ENCODE assay signal across 8 cellular contexts in the genomic region with DNA sequence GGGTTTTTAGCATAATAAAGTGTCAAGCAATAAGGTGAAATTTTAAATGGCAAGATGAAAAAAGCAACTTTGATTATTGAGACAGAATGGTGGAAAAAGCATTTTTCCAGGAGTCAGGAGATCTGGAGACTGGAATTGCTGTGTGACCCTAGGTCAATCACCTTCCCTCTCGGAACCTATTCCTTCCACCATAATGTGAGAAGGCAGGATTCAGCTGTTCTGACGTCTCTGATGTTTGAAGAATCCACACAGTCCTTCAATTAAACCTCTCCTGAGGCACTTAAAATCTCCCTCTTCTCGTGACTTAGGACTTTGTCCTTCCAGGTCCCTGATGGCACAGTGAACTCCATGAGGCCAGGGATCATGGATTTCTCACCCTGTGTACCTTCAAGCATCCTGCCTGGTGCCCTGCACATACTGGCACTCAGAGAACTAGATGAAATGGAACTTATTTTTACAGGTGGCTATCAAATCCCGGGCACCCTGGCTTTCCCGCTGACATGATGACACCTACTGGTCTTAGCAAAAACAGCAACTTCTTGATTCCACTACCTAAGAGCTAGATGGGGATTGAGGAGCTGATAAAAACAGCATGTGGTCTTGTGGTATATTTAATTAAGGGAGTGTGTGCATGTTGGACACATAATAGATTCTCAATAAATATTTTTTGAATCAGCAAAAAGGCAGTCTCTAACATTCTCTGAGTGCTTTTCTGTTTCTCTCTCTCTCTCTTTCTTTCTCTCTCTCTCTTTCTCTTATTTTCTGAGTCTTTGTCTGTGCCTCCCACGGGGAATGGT. TPM values are rescaled to one million over a fixed set of nuclear protein-coding genes. Genes with fewer than 3 reads are reported as not detected.
A peak's percentile ranks its signal among the peaks of the same experiment; 100 is the strongest.
DNase-seq lines count a peak whose midpoint lies in the region; ATAC-seq, FAIRE-seq and TF ChIP-seq lines count a peak whose summit lies in the region.

No MANE protein-coding gene starts in this region.

- peaks cover 21% of the 10 kb centered on the region for H3K27me3 Mint-ChIP-seq in activated CD4-positive, alpha-beta T cell treated with anti-CD3 and anti-CD28 coated beads, Interleukin-2, amount 10 ng/mL, durations not matched to agents 24 days and 14 days
- peaks cover 7% of the 10 kb centered on the region for H3K27me3 Mint-ChIP-seq in endothelial cell (ENCODE audit: unreplicated experiment)

- H3K27me3 ChIP-seq in thyroid gland: no peaks in the 10 kb centered on the region

- H3K27ac ChIP-seq in C4-2B (no peak overlapping the region), thyroid gland (no peak overlapping the region)

- H3K4me1 Mint-ChIP-seq in activated CD4-positive, alpha-beta T cell treated with anti-CD3 and anti-CD28 coated beads, Interleukin-2, amount 10 ng/mL, durations not matched to agents 24 days and 14 days: peaks cover 4% of the 10 kb centered on the region
- peaks cover 32% of the 10 kb centered on the region for H3K4me1 Mint-ChIP-seq in endothelial cell (ENCODE audit: unreplicated experiment)

- ATAC-seq in mucosa of descending colon: peak; percentile 67
- ATAC-seq in GM18868 (IDR thresholded peaks at IDR 0.05; ENCODE audit: unreplicated experiment): no peak

- H3K36me3 ChIP-seq in mucosa of descending colon (ENCODE audit: low read depth) (no peaks in the 10 kb centered on the region), thyroid gland (no peaks in the 10 kb centered on the region)

- intact Hi-C loops in activated CD4-positive, alpha-beta T cell treated with anti-CD3 and anti-CD28 coated beads, Interleukin-2, amount 10 ng/mL, durations not matched to agents 24 days and 14 days (cut with micrococcal nuclease): loop anchor here (1.0 to 2.0 kb wide), 2 partner anchors 505 to 616 kb away; no protein-coding TSS in a partner anchor
- intact Hi-C loops in mucosa of descending colon (cut with DNase I, micrococcal nuclease) (loop anchor here in 1 of 2 donors (5.0 to 10.0 kb wide), 3 partner anchors 73 to 615 kb away; no protein-coding TSS in a partner anchor), thyroid gland (cut with DNase I) (loop anchor here (5.0 to 10.0 kb wide), 2 partner anchors 503 to 610 kb away; no protein-coding TSS in a partner anchor)

- WGBS in thyroid gland, 2 donors: 21 to 26% methylated on average over 6 of the region's 6 CpGs

- TF ChIP-seq CTCF in C4-2B (conservative IDR thresholded peaks at IDR 0.05) (peak; percentile 93), endothelial cell (IDR thresholded peaks at IDR 0.05; ENCODE audit: unreplicated experiment) (peak; percentile 61), mucosa of descending colon (IDR thresholded peaks at IDR 0.05) (peak; percentile 37), thyroid gland (IDR thresholded peaks at IDR 0.05) (peak; percentile 43 to 80 (median 74))

- H3K4me3 ChIP-seq in mucosa of descending colon (no peak overlapping the region), thyroid gland (replicated peaks in 1 of 3) (no peak overlapping the region)

- H3K9me3 Mint-ChIP-seq in activated CD4-positive, alpha-beta T cell treated with anti-CD3 and anti-CD28 coated beads, Interleukin-2, amount 10 ng/mL, durations not matched to agents 24 days and 14 days: no peaks in the 10 kb centered on the region
- peaks cover 4% of the 10 kb centered on the region for H3K9me3 Mint-ChIP-seq in endothelial cell (ENCODE audit: unreplicated experiment)

- DNase-seq in H54 (ENCODE audit: insufficient read length, low spot score): peak; percentile 69
- DNase-seq in NCI-H446 treated with DMSO at 0.1 percent for 48 hours (lab: John Stamatoyannopoulos, UW): peak; percentile 9
- peak; percentile 80 for DNase-seq in activated CD4-positive, alpha-beta T cell treated with anti-CD3 and anti-CD28 coated beads, Interleukin-2, amount 10 ng/mL, durations not matched to agents 24 days and 14 days
- DNase-seq in endothelial cell (ENCODE audit: low spot score): peak; percentile 28
- peak in 1 of 3 donors; percentile 53 for DNase-seq in mucosa of descending colon
- DNase-seq in thyroid gland: peak; percentile 52 to 56

- TF ChIP-seq POLR2A in H54 (IDR thresholded peaks at IDR 0.05; ENCODE audit: low read depth, low read length) (no peak), thyroid gland (IDR thresholded peaks at IDR 0.05) (no peak)

- FAIRE-seq in H54 (lab: Jason Lieb, UNC): no peak

- no peaks in the 10 kb centered on the region for H3K36me3 Mint-ChIP-seq in activated CD4-positive, alpha-beta T cell treated with anti-CD3 and anti-CD28 coated beads, Interleukin-2, amount 10 ng/mL, durations not matched to agents 24 days and 14 days (ENCODE audit: low read depth)
- no peaks in the 10 kb centered on the region for H3K36me3 Mint-ChIP-seq in endothelial cell (ENCODE audit: low read depth, unreplicated experiment)

- H3K4me1 ChIP-seq in mucosa of descending colon (ENCODE audit: low read depth) (no peaks in the 10 kb centered on the region), thyroid gland (no peaks in the 10 kb centered on the region)

- no peak overlapping the region for H3K27ac Mint-ChIP-seq in activated CD4-positive, alpha-beta T cell treated with anti-CD3 and anti-CD28 coated beads, Interleukin-2, amount 10 ng/mL, durations not matched to agents 24 days and 14 days
- H3K27ac Mint-ChIP-seq in endothelial cell (ENCODE audit: unreplicated experiment): no peak overlapping the region

- H3K4me3 Mint-ChIP-seq in activated CD4-positive, alpha-beta T cell treated with anti-CD3 and anti-CD28 coated beads, Interleukin-2, amount 10 ng/mL, durations not matched to agents 24 days and 14 days: no peak overlapping the region
- no peak overlapping the region for H3K4me3 Mint-ChIP-seq in endothelial cell (ENCODE audit: unreplicated experiment)

- no peaks in the 10 kb centered on the region for H3K9me3 ChIP-seq in mucosa of descending colon
- no peaks in the 10 kb centered on the region for H3K9me3 ChIP-seq in thyroid gland

RNA-seq across cellular contexts. Expression of gene CCDC182, which starts 2.3 kb away (rescaled TPM):
- total RNA-seq in activated CD4-positive, alpha-beta T cell treated with anti-CD3 and anti-CD28 coated beads, Interleukin-2, amount 10 ng/mL, durations not matched to agents 24 days and 14 days: not detected in 2 replicates
- total RNA-seq in endothelial cell (ENCODE audit: unreplicated experiment): not detected
- not detected for total RNA-seq in mucosa of descending colon
- not detected for total RNA-seq in thyroid gland

Comparison
In these comparisons a context has a peak if more than half of its experiments do, and no peak if none do; other contexts are left out.
1. CTCF ChIP-seq: peak in every context shown above with its lines; median percentile 93 in C4-2B; 74 in thyroid gland; 61 in endothelial cell; 37 in mucosa of descending colon.